In genomic region chr1:77759090-77760028, GRCh38 we compare ENCODE assay signal across 1 cellular context.
TF ChIP-seq lines count a peak whose summit lies in the region.

USP33 (minus strand) TSS chr1:77759852; CDS start chr1:77741697, 18,155 bp downstream.

TF ChIP-seq in K562, 482 proteins besides CTCF, POLR2A, EP300 and RAD21 (continued from another document and continues in another):
- TF ChIP-seq USF1 (CRISPR knock-in tag; IDR thresholded peaks at IDR 0.05) (no peak), COPS2 (conservative IDR thresholded peaks at IDR 0.05) (no peak), FOXJ3 (CRISPR knock-in tag; IDR thresholded peaks at IDR 0.05) (no peak), ESRRB (CRISPR knock-in tag; IDR thresholded peaks at IDR 0.05; ENCODE audit: borderline replicate concordance) (no peak), GATA2 (CRISPR knock-in tag; IDR thresholded peaks at IDR 0.05) (no peak), ZBTB17 (CRISPR knock-in tag; IDR thresholded peaks at IDR 0.05) (no peak), LARP7 (IDR thresholded peaks at IDR 0.05) (no peak), HOXB6 (CRISPR knock-in tag; IDR thresholded peaks at IDR 0.05; ENCODE audit: borderline replicate concordance) (no peak), HDAC8 (tag; IDR thresholded peaks at IDR 0.05) (no peak), CXXC5 (CRISPR knock-in tag; IDR thresholded peaks at IDR 0.05) (peak; percentile 87), GABPB1 (CRISPR knock-in tag; IDR thresholded peaks at IDR 0.05) (peak; percentile 86), NCOA2 (IDR thresholded peaks at IDR 0.05; ENCODE audit: partially characterized antibody in 2 of 2) (no peak), CHCHD3 (CRISPR knock-in tag; IDR thresholded peaks at IDR 0.05) (no peak), PCBP2 (IDR thresholded peaks at IDR 0.05; ENCODE audit: low read depth, low read length, poor library complexity, severe bottlenecking) (no peak), KHSRP (IDR thresholded peaks at IDR 0.05) (no peak), KAT8 (IDR thresholded peaks at IDR 0.05; ENCODE audit: low read depth) (no peak), CC2D1A (IDR thresholded peaks at IDR 0.05) (no peak; the same call in 1 of the 2 replicates), ZNF696 (CRISPR knock-in tag; conservative IDR thresholded peaks at IDR 0.05) (no peak), YBX1 (IDR thresholded peaks at IDR 0.05) (no peak), ILF3 (IDR thresholded peaks at IDR 0.05; ENCODE audit: borderline replicate concordance) (no peak), TBP (optimal IDR thresholded peaks at IDR 0.05; ENCODE audit: low read depth, low read length) (peak; percentile 71), SIRT6 (IDR thresholded peaks at IDR 0.05; ENCODE audit: low read depth, low read length) (no peak), ZNF23 (CRISPR knock-in tag; IDR thresholded peaks at IDR 0.05) (no peak), ZNF24 (IDR thresholded peaks at IDR 0.05) (no peak), PURB (CRISPR knock-in tag; IDR thresholded peaks at IDR 0.05; ENCODE audit: low read depth) (no peak), MTF1 (CRISPR knock-in tag; IDR thresholded peaks at IDR 0.05; ENCODE audit: borderline replicate concordance) (no peak), ATF3 (IDR thresholded peaks at IDR 0.05) (no peak), ATF3 (CRISPR knock-in tag; conservative IDR thresholded peaks at IDR 0.05) (no peak), KDM2B (CRISPR knock-in tag; IDR thresholded peaks at IDR 0.05) (0 out of 2 replicates have a peak, but pooled peaks have one; percentile 25), RBM15 (IDR thresholded peaks at IDR 0.05; ENCODE audit: insufficient read depth, low read length) (no peak), ZNF785 (CRISPR knock-in tag; IDR thresholded peaks at IDR 0.05) (no peak), PHF8 (IDR thresholded peaks at IDR 0.05; ENCODE audit: borderline replicate concordance, low read length) (peak; percentile 93; the same call in 1 of the 2 replicates), GTF2B (IDR thresholded peaks at IDR 0.05; ENCODE audit: extremely low read depth, insufficient read length) (no peak), ZSCAN29 (IDR thresholded peaks at IDR 0.05) (no peak), DEAF1 (CRISPR knock-in tag; IDR thresholded peaks at IDR 0.05) (no peak), ZNF239 (CRISPR knock-in tag; IDR thresholded peaks at IDR 0.05) (no peak), NCOA4 (IDR thresholded peaks at IDR 0.05; ENCODE audit: partially characterized antibody) (no peak), DIDO1 (tag; IDR thresholded peaks at IDR 0.05; ENCODE audit: low read depth) (no peak; the same call in 1 of the 2 replicates), EP400 (IDR thresholded peaks at IDR 0.05) (peak; percentile 51; the same call in 1 of the 2 replicates), CHD4 (IDR thresholded peaks at IDR 0.05; ENCODE audit: insufficient read depth, insufficient replicate concordance, low read depth, low read length, poor library complexity, severe bottlenecking) (no peak), RBM17 (IDR thresholded peaks at IDR 0.05; ENCODE audit: borderline replicate concordance, low read depth, low read length) (no peak), ZNF79 (CRISPR knock-in tag; IDR thresholded peaks at IDR 0.05; ENCODE audit: low read depth) (no peak), JUNB (CRISPR knock-in tag; conservative IDR thresholded peaks at IDR 0.05) (no peak), PTRF (tag; IDR thresholded peaks at IDR 0.05) (no peak), ZNF184 (CRISPR knock-in tag; IDR thresholded peaks at IDR 0.05) (no peak), NR1H2 (CRISPR knock-in tag; IDR thresholded peaks at IDR 0.05) (no peak), BRD9 (IDR thresholded peaks at IDR 0.05; ENCODE audit: low read depth, partially characterized antibody) (no peak), SMAD3 (CRISPR knock-in tag; conservative IDR thresholded peaks at IDR 0.05) (no peak), CREBBP (IDR thresholded peaks at IDR 0.05; ENCODE audit: low read depth, low read length) (no peak), PHTF2 (CRISPR knock-in tag; IDR thresholded peaks at IDR 0.05) (no peak), PCBP1 (IDR thresholded peaks at IDR 0.05; ENCODE audit: low read depth, low read length, poor library complexity, severe bottlenecking) (no peak), GATAD2B (IDR thresholded peaks at IDR 0.05; ENCODE audit: borderline replicate concordance) (no peak), ZNF695 (CRISPR knock-in tag; IDR thresholded peaks at IDR 0.05) (no peak), XRCC4 (IDR thresholded peaks at IDR 0.05; ENCODE audit: extremely low read depth, insufficient read depth, insufficient read length) (no peak), NFYB (IDR thresholded peaks at IDR 0.05; ENCODE audit: extremely low read depth, insufficient read length) (no peak)
- TF ChIP-seq, protein P1, sequence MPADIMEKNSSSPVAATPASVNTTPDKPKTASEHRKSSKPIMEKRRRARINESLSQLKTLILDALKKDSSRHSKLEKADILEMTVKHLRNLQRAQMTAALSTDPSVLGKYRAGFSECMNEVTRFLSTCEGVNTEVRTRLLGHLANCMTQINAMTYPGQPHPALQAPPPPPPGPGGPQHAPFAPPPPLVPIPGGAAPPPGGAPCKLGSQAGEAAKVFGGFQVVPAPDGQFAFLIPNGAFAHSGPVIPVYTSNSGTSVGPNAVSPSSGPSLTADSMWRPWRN (IDR thresholded peaks at IDR 0.05; ENCODE audit: low read depth) = no peak
- TF ChIP-seq, protein P2, sequence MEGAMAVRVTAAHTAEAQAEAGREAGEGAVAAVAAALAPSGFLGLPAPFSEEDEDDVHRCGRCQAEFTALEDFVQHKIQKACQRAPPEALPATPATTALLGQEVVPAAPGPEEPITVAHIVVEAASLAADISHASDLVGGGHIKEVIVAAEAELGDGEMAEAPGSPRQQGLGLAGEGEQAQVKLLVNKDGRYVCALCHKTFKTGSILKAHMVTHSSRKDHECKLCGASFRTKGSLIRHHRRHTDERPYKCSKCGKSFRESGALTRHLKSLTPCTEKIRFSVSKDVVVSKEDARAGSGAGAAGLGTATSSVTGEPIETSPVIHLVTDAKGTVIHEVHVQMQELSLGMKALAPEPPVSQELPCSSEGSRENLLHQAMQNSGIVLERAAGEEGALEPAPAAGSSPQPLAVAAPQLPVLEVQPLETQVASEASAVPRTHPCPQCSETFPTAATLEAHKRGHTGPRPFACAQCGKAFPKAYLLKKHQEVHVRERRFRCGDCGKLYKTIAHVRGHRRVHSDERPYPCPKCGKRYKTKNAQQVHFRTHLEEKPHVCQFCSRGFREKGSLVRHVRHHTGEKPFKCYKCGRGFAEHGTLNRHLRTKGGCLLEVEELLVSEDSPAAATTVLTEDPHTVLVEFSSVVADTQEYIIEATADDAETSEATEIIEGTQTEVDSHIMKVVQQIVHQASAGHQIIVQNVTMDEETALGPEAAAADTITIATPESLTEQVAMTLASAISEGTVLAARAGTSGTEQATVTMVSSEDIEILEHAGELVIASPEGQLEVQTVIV (CRISPR knock-in tag; IDR thresholded peaks at IDR 0.05; ENCODE audit: borderline replicate concordance) = no peak
- TF ChIP-seq, protein P3, sequence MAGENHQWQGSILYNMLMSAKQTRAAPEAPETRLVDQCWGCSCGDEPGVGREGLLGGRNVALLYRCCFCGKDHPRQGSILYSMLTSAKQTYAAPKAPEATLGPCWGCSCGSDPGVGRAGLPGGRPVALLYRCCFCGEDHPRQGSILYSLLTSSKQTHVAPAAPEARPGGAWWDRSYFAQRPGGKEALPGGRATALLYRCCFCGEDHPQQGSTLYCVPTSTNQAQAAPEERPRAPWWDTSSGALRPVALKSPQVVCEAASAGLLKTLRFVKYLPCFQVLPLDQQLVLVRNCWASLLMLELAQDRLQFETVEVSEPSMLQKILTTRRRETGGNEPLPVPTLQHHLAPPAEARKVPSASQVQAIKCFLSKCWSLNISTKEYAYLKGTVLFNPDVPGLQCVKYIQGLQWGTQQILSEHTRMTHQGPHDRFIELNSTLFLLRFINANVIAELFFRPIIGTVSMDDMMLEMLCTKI (IDR thresholded peaks at IDR 0.05; ENCODE audit: partially characterized antibody) = no peak
- TF ChIP-seq, protein P4, sequence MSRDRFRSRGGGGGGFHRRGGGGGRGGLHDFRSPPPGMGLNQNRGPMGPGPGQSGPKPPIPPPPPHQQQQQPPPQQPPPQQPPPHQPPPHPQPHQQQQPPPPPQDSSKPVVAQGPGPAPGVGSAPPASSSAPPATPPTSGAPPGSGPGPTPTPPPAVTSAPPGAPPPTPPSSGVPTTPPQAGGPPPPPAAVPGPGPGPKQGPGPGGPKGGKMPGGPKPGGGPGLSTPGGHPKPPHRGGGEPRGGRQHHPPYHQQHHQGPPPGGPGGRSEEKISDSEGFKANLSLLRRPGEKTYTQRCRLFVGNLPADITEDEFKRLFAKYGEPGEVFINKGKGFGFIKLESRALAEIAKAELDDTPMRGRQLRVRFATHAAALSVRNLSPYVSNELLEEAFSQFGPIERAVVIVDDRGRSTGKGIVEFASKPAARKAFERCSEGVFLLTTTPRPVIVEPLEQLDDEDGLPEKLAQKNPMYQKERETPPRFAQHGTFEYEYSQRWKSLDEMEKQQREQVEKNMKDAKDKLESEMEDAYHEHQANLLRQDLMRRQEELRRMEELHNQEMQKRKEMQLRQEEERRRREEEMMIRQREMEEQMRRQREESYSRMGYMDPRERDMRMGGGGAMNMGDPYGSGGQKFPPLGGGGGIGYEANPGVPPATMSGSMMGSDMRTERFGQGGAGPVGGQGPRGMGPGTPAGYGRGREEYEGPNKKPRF (IDR thresholded peaks at IDR 0.05; ENCODE audit: low read depth, low read length) = no peak
- TF ChIP-seq, protein P5, sequence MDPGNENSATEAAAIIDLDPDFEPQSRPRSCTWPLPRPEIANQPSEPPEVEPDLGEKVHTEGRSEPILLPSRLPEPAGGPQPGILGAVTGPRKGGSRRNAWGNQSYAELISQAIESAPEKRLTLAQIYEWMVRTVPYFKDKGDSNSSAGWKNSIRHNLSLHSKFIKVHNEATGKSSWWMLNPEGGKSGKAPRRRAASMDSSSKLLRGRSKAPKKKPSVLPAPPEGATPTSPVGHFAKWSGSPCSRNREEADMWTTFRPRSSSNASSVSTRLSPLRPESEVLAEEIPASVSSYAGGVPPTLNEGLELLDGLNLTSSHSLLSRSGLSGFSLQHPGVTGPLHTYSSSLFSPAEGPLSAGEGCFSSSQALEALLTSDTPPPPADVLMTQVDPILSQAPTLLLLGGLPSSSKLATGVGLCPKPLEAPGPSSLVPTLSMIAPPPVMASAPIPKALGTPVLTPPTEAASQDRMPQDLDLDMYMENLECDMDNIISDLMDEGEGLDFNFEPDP (CRISPR knock-in tag; IDR thresholded peaks at IDR 0.05) = no peak
- TF ChIP-seq, protein P6, sequence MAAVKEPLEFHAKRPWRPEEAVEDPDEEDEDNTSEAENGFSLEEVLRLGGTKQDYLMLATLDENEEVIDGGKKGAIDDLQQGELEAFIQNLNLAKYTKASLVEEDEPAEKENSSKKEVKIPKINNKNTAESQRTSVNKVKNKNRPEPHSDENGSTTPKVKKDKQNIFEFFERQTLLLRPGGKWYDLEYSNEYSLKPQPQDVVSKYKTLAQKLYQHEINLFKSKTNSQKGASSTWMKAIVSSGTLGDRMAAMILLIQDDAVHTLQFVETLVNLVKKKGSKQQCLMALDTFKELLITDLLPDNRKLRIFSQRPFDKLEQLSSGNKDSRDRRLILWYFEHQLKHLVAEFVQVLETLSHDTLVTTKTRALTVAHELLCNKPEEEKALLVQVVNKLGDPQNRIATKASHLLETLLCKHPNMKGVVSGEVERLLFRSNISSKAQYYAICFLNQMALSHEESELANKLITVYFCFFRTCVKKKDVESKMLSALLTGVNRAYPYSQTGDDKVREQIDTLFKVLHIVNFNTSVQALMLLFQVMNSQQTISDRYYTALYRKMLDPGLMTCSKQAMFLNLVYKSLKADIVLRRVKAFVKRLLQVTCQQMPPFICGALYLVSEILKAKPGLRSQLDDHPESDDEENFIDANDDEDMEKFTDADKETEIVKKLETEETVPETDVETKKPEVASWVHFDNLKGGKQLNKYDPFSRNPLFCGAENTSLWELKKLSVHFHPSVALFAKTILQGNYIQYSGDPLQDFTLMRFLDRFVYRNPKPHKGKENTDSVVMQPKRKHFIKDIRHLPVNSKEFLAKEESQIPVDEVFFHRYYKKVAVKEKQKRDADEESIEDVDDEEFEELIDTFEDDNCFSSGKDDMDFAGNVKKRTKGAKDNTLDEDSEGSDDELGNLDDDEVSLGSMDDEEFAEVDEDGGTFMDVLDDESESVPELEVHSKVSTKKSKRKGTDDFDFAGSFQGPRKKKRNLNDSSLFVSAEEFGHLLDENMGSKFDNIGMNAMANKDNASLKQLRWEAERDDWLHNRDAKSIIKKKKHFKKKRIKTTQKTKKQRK (IDR thresholded peaks at IDR 0.05; ENCODE audit: borderline replicate concordance, low read depth, low read length) = no peak
- TF ChIP-seq, protein P7, sequence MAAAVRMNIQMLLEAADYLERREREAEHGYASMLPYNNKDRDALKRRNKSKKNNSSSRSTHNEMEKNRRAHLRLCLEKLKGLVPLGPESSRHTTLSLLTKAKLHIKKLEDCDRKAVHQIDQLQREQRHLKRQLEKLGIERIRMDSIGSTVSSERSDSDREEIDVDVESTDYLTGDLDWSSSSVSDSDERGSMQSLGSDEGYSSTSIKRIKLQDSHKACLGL (CRISPR knock-in tag; IDR thresholded peaks at IDR 0.05; ENCODE audit: borderline replicate concordance, poor library complexity, severe bottlenecking) = no peak
